In genomic region chr22:46373838-46374662, GRCh38 we compare ENCODE assay signal across 11 cellular contexts. TPM values are rescaled to one million over a fixed set of nuclear protein-coding genes. Genes with fewer than 3 reads are reported as not detected.
DNase-seq lines count a peak whose midpoint lies in the region; ATAC-seq and TF ChIP-seq lines count a peak whose summit lies in the region.
"Had no signal": no experiment of that assay in that cellular context is flagged by ENCODE, and none has a peak within 500 bp of the region (broad histone marks: within the 10 kb centered on the region; RNA-seq: fewer than 3 reads in every experiment).

No MANE protein-coding gene starts in this region.

- H3K4me1 Mint-ChIP-seq in activated CD4-positive, alpha-beta T cell treated with anti-CD3 and anti-CD28 coated beads, Interleukin-2, amount 10 ng/mL, durations not matched to agents 7 days and 5 days = peaks cover 28% of the 10 kb centered on the region
- peaks cover 12 to 21% of the 10 kb centered on the region in 2 donors for H3K4me1 Mint-ChIP-seq in stimulated activated naive B cell treated with anti-CD40 and anti-IgM and Interleukin-4, amounts not matched to agents 10 μg/mL and 1 μg/mL and 100 μg/mL, for 72 hours

- intact Hi-C loops in colonic mucosa (cut with DNase I) = no loop called here

- peaks cover 8% of the 10 kb centered on the region for H3K9me3 Mint-ChIP-seq in activated CD4-positive, alpha-beta T cell treated with anti-CD3 and anti-CD28 coated beads, Interleukin-2, amount 10 ng/mL, durations not matched to agents 7 days and 5 days
- peaks cover 10 to 13% of the 10 kb centered on the region in 2 donors for H3K9me3 Mint-ChIP-seq in stimulated activated naive B cell treated with anti-CD40 and anti-IgM and Interleukin-4, amounts not matched to agents 10 μg/mL and 1 μg/mL and 100 μg/mL, for 72 hours

- ATAC-seq in stimulated activated naive B cell treated with anti-CD40 and anti-IgM and Interleukin-4, amounts not matched to agents 10 μg/mL and 1 μg/mL and 100 μg/mL, for 72 hours (replicated peaks) = peak; percentile 70 to 83
- ATAC-seq in GM18517 (IDR thresholded peaks at IDR 0.05; ENCODE audit: unreplicated experiment) = no peak
- ATAC-seq: left ventricle myocardium superior had no signal

- peaks cover 18% of the 10 kb centered on the region for H3K4me1 ChIP-seq in colonic mucosa

- H3K4me3 ChIP-seq in colonic mucosa = no peak overlapping the region
- H3K4me3 ChIP-seq: smooth muscle cell, tibial nerve had no signal

- H3K27me3 Mint-ChIP-seq in activated CD4-positive, alpha-beta T cell treated with anti-CD3 and anti-CD28 coated beads, Interleukin-2, amount 10 ng/mL, durations not matched to agents 7 days and 5 days = peaks cover 2% of the 10 kb centered on the region
- H3K27me3 Mint-ChIP-seq in stimulated activated naive B cell treated with anti-CD40 and anti-IgM and Interleukin-4, amounts not matched to agents 10 μg/mL and 1 μg/mL and 100 μg/mL, for 72 hours = peaks cover 19 to 40% of the 10 kb centered on the region in 2 donors

- TF ChIP-seq CTCF in colonic mucosa (IDR thresholded peaks at IDR 0.05) = no peak

- POLR2A ChIA-PET in activated CD4-positive, alpha-beta T cell treated with anti-CD3 and anti-CD28 coated beads, Interleukin-2, amount 10 ng/mL, durations not matched to agents 7 days and 5 days (lab: Charles Lee) = no interaction called here

- H3K27ac ChIP-seq in colonic mucosa = peak overlapping the region; percentile 84
- H3K27ac ChIP-seq: tibial nerve had no signal

- H3K9me3 ChIP-seq in colonic mucosa = no peaks in the 10 kb centered on the region

- no peaks in the 10 kb centered on the region for H3K36me3 Mint-ChIP-seq in activated CD4-positive, alpha-beta T cell treated with anti-CD3 and anti-CD28 coated beads, Interleukin-2, amount 10 ng/mL, durations not matched to agents 7 days and 5 days (ENCODE audit: low read depth)
- peaks cover 35 to 49% of the 10 kb centered on the region in 2 donors for H3K36me3 Mint-ChIP-seq in stimulated activated naive B cell treated with anti-CD40 and anti-IgM and Interleukin-4, amounts not matched to agents 10 μg/mL and 1 μg/mL and 100 μg/mL, for 72 hours

- H3K4me3 Mint-ChIP-seq in activated CD4-positive, alpha-beta T cell treated with anti-CD3 and anti-CD28 coated beads, Interleukin-2, amount 10 ng/mL, durations not matched to agents 7 days and 5 days = no peak overlapping the region
- no peak overlapping the region for H3K4me3 Mint-ChIP-seq in stimulated activated naive B cell treated with anti-CD40 and anti-IgM and Interleukin-4, amounts not matched to agents 10 μg/mL and 1 μg/mL and 100 μg/mL, for 72 hours

- CTCF ChIA-PET in activated CD4-positive, alpha-beta T cell treated with anti-CD3 and anti-CD28 coated beads, Interleukin-2, amount 10 ng/mL, durations not matched to agents 7 days and 5 days (lab: Charles Lee) = no interaction called here

- H3K36me3 ChIP-seq in colonic mucosa = no peaks in the 10 kb centered on the region
- H3K36me3 ChIP-seq: tibial nerve had no signal

- no peak overlapping the region for H3K27ac Mint-ChIP-seq in activated CD4-positive, alpha-beta T cell treated with anti-CD3 and anti-CD28 coated beads, Interleukin-2, amount 10 ng/mL, durations not matched to agents 7 days and 5 days
- no peak overlapping the region for H3K27ac Mint-ChIP-seq in stimulated activated naive B cell treated with anti-CD40 and anti-IgM and Interleukin-4, amounts not matched to agents 10 μg/mL and 1 μg/mL and 100 μg/mL, for 72 hours

- H3K27me3 ChIP-seq in colonic mucosa = no peaks in the 10 kb centered on the region

- H3K9ac ChIP-seq in colonic mucosa (ENCODE audit: low read depth in 2 of 2, low read length in 2 of 2) = peak overlapping the region; percentile 19 to 60

- DNase-seq in activated CD4-positive, alpha-beta T cell treated with anti-CD3 and anti-CD28 coated beads for 48 hours = peak; percentile 29
- no peak for DNase-seq in activated CD4-positive, alpha-beta T cell treated with anti-CD3 and anti-CD28 coated beads, Interleukin-2, amount 10 ng/mL, durations not matched to agents 7 days and 5 days
- DNase-seq in RPMI8226 = peak; percentile 80
- peak; percentile 90 for DNase-seq in colonic mucosa
- no peak for DNase-seq in stimulated activated naive B cell treated with anti-CD40 and anti-IgM and Interleukin-4, amounts not matched to agents 10 μg/mL and 1 μg/mL and 100 μg/mL, for 72 hours
- DNase-seq in Ammon's horn (ENCODE audit: low spot score) = no peak
- DNase-seq in cerebellar cortex (ENCODE audit: low spot score) = no peak
- DNase-seq: left ventricle myocardium superior had no signal

RNA-seq across cellular contexts. Expression of gene TRMU, which starts 38.5 kb away (rescaled TPM):
- total RNA-seq in activated CD4-positive, alpha-beta T cell treated with anti-CD3 and anti-CD28 coated beads, Interleukin-2, amount 10 ng/mL, durations not matched to agents 7 days and 5 days = 10 to 100 TPM; 74.3 to 74.4 TPM
- 10 to 100 TPM; 25.2 to 71.8 TPM for total RNA-seq in colonic mucosa

Comparison
In these comparisons a context has a peak if more than half of its experiments do, and no peak if none do; other contexts are left out.
1. DNase-seq: peak in activated CD4-positive, alpha-beta T cell treated with anti-CD3 and anti-CD28 coated beads for 48 hours (single experiment), RPMI8226 (single experiment) and colonic mucosa (single experiment); none in activated CD4-positive, alpha-beta T cell treated with anti-CD3 and anti-CD28 coated beads, Interleukin-2, amount 10 ng/mL, durations not matched to agents 7 days and 5 days (single experiment), stimulated activated naive B cell treated with anti-CD40 and anti-IgM and Interleukin-4, amounts not matched to agents 10 μg/mL and 1 μg/mL and 100 μg/mL, for 72 hours (single experiment), Ammon's horn (single experiment) and cerebellar cortex (single experiment).